ENCODE assay signal across 1 cellular context in the genomic region with DNA sequence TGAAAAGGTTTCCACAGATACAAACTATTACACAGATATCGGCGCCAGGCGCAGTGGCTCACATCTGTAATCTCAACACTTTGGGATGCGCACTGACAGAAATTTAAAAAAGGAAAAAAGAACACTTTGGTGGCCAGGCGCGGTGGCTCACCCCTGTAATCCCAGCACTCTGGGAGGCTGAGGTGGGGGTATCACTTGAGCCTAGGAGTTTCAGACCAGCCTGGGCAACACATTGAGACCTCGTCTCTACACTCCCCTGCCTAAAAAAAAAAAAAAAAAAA.
TF ChIP-seq lines count a peak whose summit lies in the region.

No MANE protein-coding gene starts in this region.

TF ChIP-seq in IMR-90, 13 proteins besides CTCF, POLR2A, EP300 and RAD21 (continued from another document):
- TF ChIP-seq MAZ (IDR thresholded peaks at IDR 0.05; ENCODE audit: borderline replicate concordance, low read depth, low read length) (no peak), RFX5 (IDR thresholded peaks at IDR 0.05; ENCODE audit: low read depth, low read length) (no peak), MAFK (IDR thresholded peaks at IDR 0.05; ENCODE audit: low read depth, low read length) (no peak), CHD1 (IDR thresholded peaks at IDR 0.05; ENCODE audit: low read depth, low read length) (no peak), SMC3 (IDR thresholded peaks at IDR 0.05; ENCODE audit: low read depth, low read length) (no peak), MXI1 (IDR thresholded peaks at IDR 0.05; ENCODE audit: borderline replicate concordance, low read depth, low read length) (no peak), NFE2L2 (IDR thresholded peaks at IDR 0.05; ENCODE audit: low read depth, low read length) (no peak), FOS (IDR thresholded peaks at IDR 0.05; ENCODE audit: low read depth, low read length) (no peak), RCOR1 (IDR thresholded peaks at IDR 0.05; ENCODE audit: insufficient replicate concordance, low read length) (no peak), CEBPB (IDR thresholded peaks at IDR 0.05; ENCODE audit: low read depth, low read length) (no peak)
- TF ChIP-seq, protein P1, sequence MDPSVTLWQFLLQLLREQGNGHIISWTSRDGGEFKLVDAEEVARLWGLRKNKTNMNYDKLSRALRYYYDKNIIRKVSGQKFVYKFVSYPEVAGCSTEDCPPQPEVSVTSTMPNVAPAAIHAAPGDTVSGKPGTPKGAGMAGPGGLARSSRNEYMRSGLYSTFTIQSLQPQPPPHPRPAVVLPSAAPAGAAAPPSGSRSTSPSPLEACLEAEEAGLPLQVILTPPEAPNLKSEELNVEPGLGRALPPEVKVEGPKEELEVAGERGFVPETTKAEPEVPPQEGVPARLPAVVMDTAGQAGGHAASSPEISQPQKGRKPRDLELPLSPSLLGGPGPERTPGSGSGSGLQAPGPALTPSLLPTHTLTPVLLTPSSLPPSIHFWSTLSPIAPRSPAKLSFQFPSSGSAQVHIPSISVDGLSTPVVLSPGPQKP (IDR thresholded peaks at IDR 0.05; ENCODE audit: borderline replicate concordance, low read depth, low read length), result no peak
- TF ChIP-seq, protein P2, sequence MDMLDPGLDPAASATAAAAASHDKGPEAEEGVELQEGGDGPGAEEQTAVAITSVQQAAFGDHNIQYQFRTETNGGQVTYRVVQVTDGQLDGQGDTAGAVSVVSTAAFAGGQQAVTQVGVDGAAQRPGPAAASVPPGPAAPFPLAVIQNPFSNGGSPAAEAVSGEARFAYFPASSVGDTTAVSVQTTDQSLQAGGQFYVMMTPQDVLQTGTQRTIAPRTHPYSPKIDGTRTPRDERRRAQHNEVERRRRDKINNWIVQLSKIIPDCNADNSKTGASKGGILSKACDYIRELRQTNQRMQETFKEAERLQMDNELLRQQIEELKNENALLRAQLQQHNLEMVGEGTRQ (IDR thresholded peaks at IDR 0.05; ENCODE audit: low read depth, low read length), result no peak
